In genomic region chr2:241863021-241863954, GRCh38 we compare ENCODE assay signal across 1 cellular context.
TF ChIP-seq lines count a peak whose summit lies in the region.

No MANE protein-coding gene starts in this region.

TF ChIP-seq in GM12878, 131 proteins besides CTCF, POLR2A, EP300 and RAD21 (continued from another document and continues in another):
- TF ChIP-seq IKZF1 (conservative IDR thresholded peaks at IDR 0.05) (peak; percentile 98), DPF2 (IDR thresholded peaks at IDR 0.05) (peak; percentile 80; the same call in 1 of the 2 replicates), ZBED1 (IDR thresholded peaks at IDR 0.05; ENCODE audit: borderline replicate concordance) (no peak), ATF7 (IDR thresholded peaks at IDR 0.05; ENCODE audit: low read depth) (no peak), YY1 (IDR thresholded peaks at IDR 0.05; ENCODE audit: low read depth, low read length) (peak; percentile 40; the same call in 1 of the 2 replicates), RBBP5 (conservative IDR thresholded peaks at IDR 0.05) (no peak), EED (IDR thresholded peaks at IDR 0.05; ENCODE audit: low read depth) (peak; percentile 92), CHD2 (IDR thresholded peaks at IDR 0.05; ENCODE audit: borderline replicate concordance, low read depth, low read length) (0 out of 2 replicates have a peak, but pooled peaks have one; percentile 35), ASH2L (IDR thresholded peaks at IDR 0.05; ENCODE audit: borderline replicate concordance, low read depth) (no peak), KLF5 (IDR thresholded peaks at IDR 0.05; ENCODE audit: partially characterized antibody) (no peak), CEBPB (IDR thresholded peaks at IDR 0.05; ENCODE audit: borderline replicate concordance in 1 of 2, low read depth in 2 of 2, low read length in 2 of 2) (no peak), MTA2 (IDR thresholded peaks at IDR 0.05; ENCODE audit: low read depth) (peak; percentile 24; the same call in 1 of the 2 replicates), RELA (IDR thresholded peaks at IDR 0.05; ENCODE audit: borderline replicate concordance, partially characterized antibody) (peak; percentile 53), PAX5 (IDR thresholded peaks at IDR 0.05; ENCODE audit: borderline replicate concordance, low read depth, low read length) (peak; percentile 6; the same call in 1 of the 2 replicates), SREBF1 (IDR thresholded peaks at IDR 0.05; ENCODE audit: low read length) (no peak), SIN3A (IDR thresholded peaks at IDR 0.05; ENCODE audit: low read depth, low read length) (no peak), MTA3 (IDR thresholded peaks at IDR 0.05; ENCODE audit: borderline replicate concordance, low read length) (0 out of 2 replicates have a peak, but pooled peaks have one; percentile 41), NKRF (conservative IDR thresholded peaks at IDR 0.05) (peak; percentile 44; the same call in 1 of the 2 replicates), TBL1XR1 (IDR thresholded peaks at IDR 0.05; ENCODE audit: low read depth, low read length) (no peak), FOS (IDR thresholded peaks at IDR 0.05; ENCODE audit: borderline replicate concordance, extremely low read depth, insufficient read length) (no peak), BHLHE40 (IDR thresholded peaks at IDR 0.05; ENCODE audit: borderline replicate concordance in 1 of 2, low read depth in 2 of 2, low read length in 1 of 2) (peak in 1 of 2 experiments; percentile 53; a peak in 2 of 4 replicates), RCOR1 (conservative IDR thresholded peaks at IDR 0.05; ENCODE audit: low read depth, low read length) (0 out of 2 replicates have a peak, but pooled peaks have one; percentile 34), PKNOX1 (IDR thresholded peaks at IDR 0.05) (no peak), CREM (IDR thresholded peaks at IDR 0.05; ENCODE audit: low read depth) (peak; percentile 26; the same call in 1 of the 2 replicates), SMARCA5 (IDR thresholded peaks at IDR 0.05) (no peak), RUNX3 (IDR thresholded peaks at IDR 0.05; ENCODE audit: low read length) (peak; percentile 70), MXI1 (IDR thresholded peaks at IDR 0.05; ENCODE audit: low read depth, low read length) (peak; percentile 28; the same call in 1 of the 2 replicates), ZNF687 (IDR thresholded peaks at IDR 0.05) (peak; percentile 78), POU2F2 (IDR thresholded peaks at IDR 0.05; ENCODE audit: borderline replicate concordance, low read depth, low read length) (no peak), BCL3 (IDR thresholded peaks at IDR 0.05; ENCODE audit: borderline replicate concordance, insufficient read depth, low read depth, low read length, poor library complexity, severe bottlenecking) (no peak), SP1 (IDR thresholded peaks at IDR 0.05; ENCODE audit: low read depth, low read length) (no peak), SPI1 (IDR thresholded peaks at IDR 0.05; ENCODE audit: borderline replicate concordance, insufficient read depth, low read depth, low read length) (no peak), LARP7 (IDR thresholded peaks at IDR 0.05) (no peak), MEF2B (IDR thresholded peaks at IDR 0.05; ENCODE audit: partially characterized antibody, poor library complexity, severe bottlenecking) (peak; percentile 15), ZNF207 (IDR thresholded peaks at IDR 0.05; ENCODE audit: borderline replicate concordance) (no peak), HDAC6 (IDR thresholded peaks at IDR 0.05; ENCODE audit: unreplicated experiment) (peak; percentile 87), CHD4 (IDR thresholded peaks at IDR 0.05) (no peak), MLLT1 (IDR thresholded peaks at IDR 0.05) (0 out of 2 replicates have a peak, but pooled peaks have one; percentile 10)
- TF ChIP-seq, protein P1, sequence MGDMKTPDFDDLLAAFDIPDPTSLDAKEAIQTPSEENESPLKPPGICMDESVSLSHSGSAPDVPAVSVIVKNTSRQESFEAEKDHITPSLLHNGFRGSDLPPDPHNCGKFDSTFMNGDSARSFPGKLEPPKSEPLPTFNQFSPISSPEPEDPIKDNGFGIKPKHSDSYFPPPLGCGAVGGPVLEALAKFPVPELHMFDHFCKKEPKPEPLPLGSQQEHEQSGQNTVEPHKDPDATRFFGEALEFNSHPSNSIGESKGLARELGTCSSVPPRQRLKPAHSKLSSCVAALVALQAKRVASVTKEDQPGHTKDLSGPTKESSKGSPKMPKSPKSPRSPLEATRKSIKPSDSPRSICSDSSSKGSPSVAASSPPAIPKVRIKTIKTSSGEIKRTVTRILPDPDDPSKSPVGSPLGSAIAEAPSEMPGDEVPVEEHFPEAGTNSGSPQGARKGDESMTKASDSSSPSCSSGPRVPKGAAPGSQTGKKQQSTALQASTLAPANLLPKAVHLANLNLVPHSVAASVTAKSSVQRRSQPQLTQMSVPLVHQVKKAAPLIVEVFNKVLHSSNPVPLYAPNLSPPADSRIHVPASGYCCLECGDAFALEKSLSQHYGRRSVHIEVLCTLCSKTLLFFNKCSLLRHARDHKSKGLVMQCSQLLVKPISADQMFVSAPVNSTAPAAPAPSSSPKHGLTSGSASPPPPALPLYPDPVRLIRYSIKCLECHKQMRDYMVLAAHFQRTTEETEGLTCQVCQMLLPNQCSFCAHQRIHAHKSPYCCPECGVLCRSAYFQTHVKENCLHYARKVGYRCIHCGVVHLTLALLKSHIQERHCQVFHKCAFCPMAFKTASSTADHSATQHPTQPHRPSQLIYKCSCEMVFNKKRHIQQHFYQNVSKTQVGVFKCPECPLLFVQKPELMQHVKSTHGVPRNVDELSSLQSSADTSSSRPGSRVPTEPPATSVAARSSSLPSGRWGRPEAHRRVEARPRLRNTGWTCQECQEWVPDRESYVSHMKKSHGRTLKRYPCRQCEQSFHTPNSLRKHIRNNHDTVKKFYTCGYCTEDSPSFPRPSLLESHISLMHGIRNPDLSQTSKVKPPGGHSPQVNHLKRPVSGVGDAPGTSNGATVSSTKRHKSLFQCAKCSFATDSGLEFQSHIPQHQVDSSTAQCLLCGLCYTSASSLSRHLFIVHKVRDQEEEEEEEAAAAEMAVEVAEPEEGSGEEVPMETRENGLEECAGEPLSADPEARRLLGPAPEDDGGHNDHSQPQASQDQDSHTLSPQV (IDR thresholded peaks at IDR 0.05), result no peak
- TF ChIP-seq, protein P2, sequence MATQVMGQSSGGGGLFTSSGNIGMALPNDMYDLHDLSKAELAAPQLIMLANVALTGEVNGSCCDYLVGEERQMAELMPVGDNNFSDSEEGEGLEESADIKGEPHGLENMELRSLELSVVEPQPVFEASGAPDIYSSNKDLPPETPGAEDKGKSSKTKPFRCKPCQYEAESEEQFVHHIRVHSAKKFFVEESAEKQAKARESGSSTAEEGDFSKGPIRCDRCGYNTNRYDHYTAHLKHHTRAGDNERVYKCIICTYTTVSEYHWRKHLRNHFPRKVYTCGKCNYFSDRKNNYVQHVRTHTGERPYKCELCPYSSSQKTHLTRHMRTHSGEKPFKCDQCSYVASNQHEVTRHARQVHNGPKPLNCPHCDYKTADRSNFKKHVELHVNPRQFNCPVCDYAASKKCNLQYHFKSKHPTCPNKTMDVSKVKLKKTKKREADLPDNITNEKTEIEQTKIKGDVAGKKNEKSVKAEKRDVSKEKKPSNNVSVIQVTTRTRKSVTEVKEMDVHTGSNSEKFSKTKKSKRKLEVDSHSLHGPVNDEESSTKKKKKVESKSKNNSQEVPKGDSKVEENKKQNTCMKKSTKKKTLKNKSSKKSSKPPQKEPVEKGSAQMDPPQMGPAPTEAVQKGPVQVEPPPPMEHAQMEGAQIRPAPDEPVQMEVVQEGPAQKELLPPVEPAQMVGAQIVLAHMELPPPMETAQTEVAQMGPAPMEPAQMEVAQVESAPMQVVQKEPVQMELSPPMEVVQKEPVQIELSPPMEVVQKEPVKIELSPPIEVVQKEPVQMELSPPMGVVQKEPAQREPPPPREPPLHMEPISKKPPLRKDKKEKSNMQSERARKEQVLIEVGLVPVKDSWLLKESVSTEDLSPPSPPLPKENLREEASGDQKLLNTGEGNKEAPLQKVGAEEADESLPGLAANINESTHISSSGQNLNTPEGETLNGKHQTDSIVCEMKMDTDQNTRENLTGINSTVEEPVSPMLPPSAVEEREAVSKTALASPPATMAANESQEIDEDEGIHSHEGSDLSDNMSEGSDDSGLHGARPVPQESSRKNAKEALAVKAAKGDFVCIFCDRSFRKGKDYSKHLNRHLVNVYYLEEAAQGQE (IDR thresholded peaks at IDR 0.05; ENCODE audit: low read depth, low read length), result no peak
- TF ChIP-seq, protein P3, sequence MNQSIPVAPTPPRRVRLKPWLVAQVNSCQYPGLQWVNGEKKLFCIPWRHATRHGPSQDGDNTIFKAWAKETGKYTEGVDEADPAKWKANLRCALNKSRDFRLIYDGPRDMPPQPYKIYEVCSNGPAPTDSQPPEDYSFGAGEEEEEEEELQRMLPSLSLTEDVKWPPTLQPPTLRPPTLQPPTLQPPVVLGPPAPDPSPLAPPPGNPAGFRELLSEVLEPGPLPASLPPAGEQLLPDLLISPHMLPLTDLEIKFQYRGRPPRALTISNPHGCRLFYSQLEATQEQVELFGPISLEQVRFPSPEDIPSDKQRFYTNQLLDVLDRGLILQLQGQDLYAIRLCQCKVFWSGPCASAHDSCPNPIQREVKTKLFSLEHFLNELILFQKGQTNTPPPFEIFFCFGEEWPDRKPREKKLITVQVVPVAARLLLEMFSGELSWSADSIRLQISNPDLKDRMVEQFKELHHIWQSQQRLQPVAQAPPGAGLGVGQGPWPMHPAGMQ (IDR thresholded peaks at IDR 0.05; ENCODE audit: borderline replicate concordance), result no peak
